18 cellular contexts compared by ENCODE assay signal in genomic region chr2:159045545-159046454, GRCh38.
DNase-seq lines count a peak whose midpoint lies in the region; ATAC-seq, FAIRE-seq and TF ChIP-seq lines count a peak whose summit lies in the region.
"Had no signal": no experiment of that assay in that cellular context is flagged by ENCODE, and none has a peak within 500 bp of the region (broad histone marks: within the 10 kb centered on the region; RNA-seq: fewer than 3 reads in every experiment).

No MANE protein-coding gene starts in this region.

- ATAC-seq in lung (ENCODE audit: insufficient read depth, low FRiP score): no peak
- ATAC-seq: activated CD4-positive, CD25-positive, alpha-beta regulatory T cell treated with anti-CD3 and anti-CD28 coated beads, Interleukin-2, amount 50 U/mL, for 24 hours; natural killer cell treated with Interleukin-12 subunit alpha and Interleukin-12 subunit beta and Interleukin-15 and Interleukin-18, amount 100 ng/mL, for 72 hours had no signal

- no peaks in the 10 kb centered on the region for H3K27me3 Mint-ChIP-seq in progenitor cell of endocrine pancreas

- H3K4me1 ChIP-seq in lung (ENCODE audit: control insufficient read depth in 2 of 2, insufficient read depth in 2 of 2, low read length in 2 of 2) (peaks cover 21 to 38% of the 10 kb centered on the region in 2 donors), kidney (ENCODE audit: control insufficient read depth in 1 of 2, insufficient read depth in 1 of 2, low read depth in 1 of 2, low read length in 2 of 2) (peaks cover 6 to 7% of the 10 kb centered on the region in 2 donors)

- no peaks in the 10 kb centered on the region for H3K27me3 ChIP-seq in lung (ENCODE audit: control insufficient read depth, insufficient read depth)

- no peak overlapping the region for H3K9ac ChIP-seq in kidney (ENCODE audit: low read length in 2 of 2)

- H3K36me3 ChIP-seq in lung (ENCODE audit: control insufficient read depth in 2 of 2, insufficient read depth in 2 of 2, low read length in 2 of 2) (peaks cover 0 to 3% of the 10 kb centered on the region in 2 donors), kidney (ENCODE audit: control insufficient read depth in 1 of 2, insufficient read depth in 2 of 2, low read length in 2 of 2) (no peaks in the 10 kb centered on the region)

- TF ChIP-seq CTCF in AG10803 (conservative IDR thresholded peaks at IDR 0.05; ENCODE audit: low read length) (no peak), cardiac fibroblast (IDR thresholded peaks at IDR 0.05; ENCODE audit: low read depth, low read length) (no peak), lung (IDR thresholded peaks at IDR 0.05; ENCODE audit: control extremely low read depth, extremely low read depth) (no peak), kidney (IDR thresholded peaks at IDR 0.05; ENCODE audit: borderline replicate concordance, extremely low read depth, insufficient read depth) (no peak), progenitor cell of endocrine pancreas (IDR thresholded peaks at IDR 0.05; ENCODE audit: unreplicated experiment) (no peak)

- FAIRE-seq in kidney (lab: Jason Lieb, UNC): no peak
- FAIRE-seq: RCC 7860 had no signal

- H3K9me3 ChIP-seq in lung (ENCODE audit: control insufficient read depth in 2 of 2, insufficient read depth in 1 of 2, low read length in 1 of 2): peaks cover 0 to 4% of the 10 kb centered on the region in 2 donors
- H3K9me3 ChIP-seq in kidney (ENCODE audit: control insufficient read depth in 1 of 2, low read length in 2 of 2): no peaks in the 10 kb centered on the region

- peaks cover 15% of the 10 kb centered on the region for H3K36me3 Mint-ChIP-seq in progenitor cell of endocrine pancreas (ENCODE audit: insufficient read depth)
- H3K36me3 Mint-ChIP-seq: natural killer cell treated with Interleukin-12 subunit alpha and Interleukin-12 subunit beta and Interleukin-15 and Interleukin-18, amount 100 ng/mL, for 72 hours had no signal

- H3K4me3 ChIP-seq in AG10803 (ENCODE audit: low read length) (no peak overlapping the region), cardiac fibroblast (replicated peaks in 1 of 2; ENCODE audit: low read depth in 2 of 2, low read length in 2 of 2) (no peak overlapping the region), lung (no peak overlapping the region), kidney (ENCODE audit: low read length in 2 of 2) (no peak overlapping the region)

- H3K4me1 Mint-ChIP-seq in progenitor cell of endocrine pancreas (ENCODE audit: low read depth): peaks cover 13% of the 10 kb centered on the region

- no peak overlapping the region for H3K27ac Mint-ChIP-seq in progenitor cell of endocrine pancreas
- H3K27ac Mint-ChIP-seq: activated naive CD4-positive, alpha-beta T cell treated with anti-CD3 and anti-CD28 coated beads for 36 hours; natural killer cell treated with Interleukin-12 subunit alpha and Interleukin-12 subunit beta and Interleukin-15 and Interleukin-18, amount 100 ng/mL, for 72 hours had no signal

- H3K27ac ChIP-seq in lung (ENCODE audit: low read depth in 1 of 2, low read length in 1 of 2) (peak overlapping the region; percentile 34 to 58), kidney (ENCODE audit: low read depth in 2 of 2, low read length in 2 of 2) (no peak overlapping the region)

- H3K9me3 Mint-ChIP-seq in progenitor cell of endocrine pancreas (ENCODE audit: low read depth): no peaks in the 10 kb centered on the region
- H3K9me3 Mint-ChIP-seq: activated naive CD4-positive, alpha-beta T cell treated with anti-CD3 and anti-CD28 coated beads for 36 hours; natural killer cell treated with Interleukin-12 subunit alpha and Interleukin-12 subunit beta and Interleukin-15 and Interleukin-18, amount 100 ng/mL, for 72 hours had no signal

- intact Hi-C loops in kidney (cut with DNase I): no loop called here

- DNase-seq in AG10803 (ENCODE audit: low read depth) (peak; percentile 45), RPMI8226 (peak; percentile 15), cardiac fibroblast (ENCODE audit: low read depth in 2 of 2) (peak; percentile 34 to 54), lung (ENCODE audit: low spot score) (no peak), DMS53 treated with DMSO at 0.1 percent for 48 hours (lab: John Stamatoyannopoulos, UW; ENCODE audit: unreplicated experiment) (no peak), kidney (no peak), progenitor cell of endocrine pancreas (ENCODE audit: low spot score, unreplicated experiment) (no peak)
- no peak for DNase-seq in activated naive CD4-positive, alpha-beta T cell (lab: John Stamatoyannopoulos, UW)
- DNase-seq: activated naive CD4-positive, alpha-beta T cell treated with anti-CD3 and anti-CD28 coated beads for 36 hours; central memory CD4-positive, alpha-beta T cell; left colon; NCI-H2081 treated with DMSO at 0.1 percent for 48 hours; NCI-H69; stimulated activated CD4-positive, alpha-beta T cell treated with anti-CD3 and anti-CD28 coated beads, Interleukin-4, amount 100 ng/mL, for 4 hours; T-helper 2 cell had no signal

- WGBS in lung, 2 donors: 53 to 60% methylated on average over 11 of the region's 11 CpGs

- H3K4me3 Mint-ChIP-seq in progenitor cell of endocrine pancreas (ENCODE audit: low read depth): no peak overlapping the region
- H3K4me3 Mint-ChIP-seq: activated naive CD4-positive, alpha-beta T cell treated with anti-CD3 and anti-CD28 coated beads for 36 hours; natural killer cell treated with Interleukin-12 subunit alpha and Interleukin-12 subunit beta and Interleukin-15 and Interleukin-18, amount 100 ng/mL, for 72 hours had no signal

Comparison
In these comparisons a context has a peak if more than half of its experiments do, and no peak if none do; other contexts are left out.
1. DNase-seq: peak in AG10803 (single experiment), RPMI8226 (single experiment) and cardiac fibroblast (2 of 2); none in lung (single experiment), activated naive CD4-positive, alpha-beta T cell (0 of 4), DMS53 treated with DMSO at 0.1 percent for 48 hours (single experiment), kidney (single experiment) and progenitor cell of endocrine pancreas (single experiment).
2. H3K27ac ChIP-seq: peak in lung (2 of 2); none in kidney (0 of 2).